In genomic region chr12:94289551-94290312, GRCh38 we compare ENCODE assay signal across 11 cellular contexts.
A peak's percentile ranks its signal among the peaks of the same experiment; 100 is the strongest.
DNase-seq lines count a peak whose midpoint lies in the region; ATAC-seq, FAIRE-seq and TF ChIP-seq lines count a peak whose summit lies in the region.
"Had no signal": no experiment of that assay in that cellular context is flagged by ENCODE, and none has a peak within 500 bp of the region (broad histone marks: within the 10 kb centered on the region; RNA-seq: fewer than 3 reads in every experiment).

No MANE protein-coding gene starts in this region.

- H3K36me3 Mint-ChIP-seq in chondrocyte (ENCODE audit: low read depth), result no peaks in the 10 kb centered on the region

- H3K18ac ChIP-seq in mesendoderm (ENCODE audit: low read length), result no peak overlapping the region

- FAIRE-seq in GM12891 (lab: Jason Lieb, UNC), result no peak

- no peak overlapping the region for H3K4me3 Mint-ChIP-seq in chondrocyte (ENCODE audit: unreplicated experiment)

- intact Hi-C loops in upper lobe of right lung (cut with DNase I), result no loop called here

- no peak overlapping the region for H2BK5ac ChIP-seq in mesendoderm (ENCODE audit: low read length)

- DNase-seq in M059J (ENCODE audit: low read depth) (peak; percentile 87), chondrocyte (ENCODE audit: low spot score) (no peak), mesendoderm (peak; percentile 47), upper lobe of right lung (no peak), GM12891 (ENCODE audit: insufficient read length, low spot score) (no peak), MV-4-11 (lab: John Stamatoyannopoulos, UW) (no peak)
- DNase-seq: NCI-H510A, substantia nigra had no signal

- no peak overlapping the region for H3K4me2 ChIP-seq in mesendoderm (ENCODE audit: low read length)

- H3K9me3 Mint-ChIP-seq in chondrocyte (ENCODE audit: low read depth), result no peaks in the 10 kb centered on the region

- WGBS in mesendoderm (ENCODE audit: extremely low coverage, insufficient coverage, low lambda C conversion rate), result no CpG with 5 or more reads among the region's 12 CpGs

- H4K8ac ChIP-seq in mesendoderm (ENCODE audit: low read depth, low read length), result no peak overlapping the region

- TF ChIP-seq POLR2A in GM12891 (IDR thresholded peaks at IDR 0.05; ENCODE audit: low read depth, low read length), result no peak

- H3K27me3 Mint-ChIP-seq in chondrocyte (ENCODE audit: low read depth), result peaks cover 3% of the 10 kb centered on the region

- no peak overlapping the region for H3K23ac ChIP-seq in mesendoderm (ENCODE audit: low read length)

- H3K36me3 ChIP-seq in mesendoderm (ENCODE audit: control insufficient read depth, insufficient read depth, low read length) (no peaks in the 10 kb centered on the region), upper lobe of right lung (no peaks in the 10 kb centered on the region)

- H4K5ac ChIP-seq in mesendoderm (ENCODE audit: low read length), result no peak overlapping the region

- H2BK120ac ChIP-seq in mesendoderm (ENCODE audit: low read depth, low read length), result no peak overlapping the region

- peaks cover 16% of the 10 kb centered on the region for H3K4me1 Mint-ChIP-seq in chondrocyte (ENCODE audit: low read depth)

- H3K79me1 ChIP-seq in mesendoderm (ENCODE audit: low read length), result no peaks in the 10 kb centered on the region

- no peaks in the 10 kb centered on the region for H3K4me1 ChIP-seq in mesendoderm (ENCODE audit: control insufficient read depth, low read depth, low read length)
- H3K4me1 ChIP-seq in upper lobe of right lung, result peaks cover 17% of the 10 kb centered on the region

- no peak overlapping the region for H3K9ac ChIP-seq in mesendoderm (ENCODE audit: low read length)

- no peak overlapping the region for H3K56ac ChIP-seq in mesendoderm (ENCODE audit: low read length)

- H3K4ac ChIP-seq in mesendoderm (ENCODE audit: low read depth, low read length), result no peak overlapping the region

- H3K27ac Mint-ChIP-seq in chondrocyte (ENCODE audit: unreplicated experiment), result peak overlapping the region; percentile 76

- ATAC-seq in upper lobe of right lung, result peak; percentile 49
- ATAC-seq in HG03342 (IDR thresholded peaks at IDR 0.05; ENCODE audit: unreplicated experiment), result no peak
- ATAC-seq: activated CD4-positive, CD25-positive, alpha-beta regulatory T cell treated with anti-CD3 and anti-CD28 coated beads, Interleukin-2, amount 50 U/mL, for 24 hours had no signal

- H3K27me3 ChIP-seq in mesendoderm (ENCODE audit: insufficient read depth, low read length, poor library complexity) (no peaks in the 10 kb centered on the region), upper lobe of right lung (no peaks in the 10 kb centered on the region)
- H3K27me3 ChIP-seq: neutrophil had no signal

- H3K27ac ChIP-seq in mesendoderm (ENCODE audit: low read depth, low read length) (no peak overlapping the region), upper lobe of right lung (peak overlapping the region; percentile 67)

- TF ChIP-seq CTCF in chondrocyte (IDR thresholded peaks at IDR 0.05) (no peak), upper lobe of right lung (IDR thresholded peaks at IDR 0.05) (no peak)

- H2BK15ac ChIP-seq in mesendoderm (replicated peaks; ENCODE audit: low read depth), result no peak overlapping the region

- H2AK5ac ChIP-seq in mesendoderm (ENCODE audit: low read length), result no peak overlapping the region

- no peak overlapping the region for H3K4me3 ChIP-seq in mesendoderm (ENCODE audit: low read length)
- no peak overlapping the region for H3K4me3 ChIP-seq in upper lobe of right lung

- no peaks in the 10 kb centered on the region for H3K79me2 ChIP-seq in mesendoderm (ENCODE audit: control insufficient read depth, insufficient read depth, low read length)

- H3K9me3 ChIP-seq in upper lobe of right lung, result no peaks in the 10 kb centered on the region
- H3K9me3 ChIP-seq: neutrophil had no signal

TF ChIP-seq in GM12891, 5 proteins besides CTCF, POLR2A, EP300 and RAD21:
- TF ChIP-seq PAX5 (IDR thresholded peaks at IDR 0.05; ENCODE audit: insufficient read depth, low read length, severe bottlenecking), result no peak
- TF ChIP-seq POLR2AphosphoS5 (IDR thresholded peaks at IDR 0.05; ENCODE audit: low read depth, low read length), result no peak
- TF ChIP-seq TAF1 (IDR thresholded peaks at IDR 0.05; ENCODE audit: low read depth, low read length), result no peak
- no peak for TF ChIP-seq POU2F2 (IDR thresholded peaks at IDR 0.05; ENCODE audit: low read depth, low read length)
- TF ChIP-seq SPI1 (IDR thresholded peaks at IDR 0.05; ENCODE audit: low read depth, low read length), result no peak

Comparison
In these comparisons a context has a peak if more than half of its experiments do, and no peak if none do; other contexts are left out.
1. DNase-seq: peak in M059J (single experiment) and mesendoderm (single experiment); none in chondrocyte (single experiment), upper lobe of right lung (single experiment), GM12891 (single experiment) and MV-4-11 (single experiment).